8 cellular contexts compared by ENCODE assay signal in genomic region chr12:53543539-53543938, GRCh38. TPM values are rescaled to one million over a fixed set of nuclear protein-coding genes. Genes with fewer than 3 reads are reported as not detected.
DNase-seq lines count a peak whose midpoint lies in the region; ATAC-seq and TF ChIP-seq lines count a peak whose summit lies in the region.

No MANE protein-coding gene starts in this region.

- TF ChIP-seq POLR2A in erythroblast (IDR thresholded peaks at IDR 0.05; ENCODE audit: low read length), result no peak

- DNase-seq in activated CD4-positive, CD25-positive, alpha-beta regulatory T cell treated with anti-CD3 and anti-CD28 coated beads, Interleukin-2, amount 50 U/mL, for 16 hours (ENCODE audit: low read depth, low spot score), result peak; percentile 23
- DNase-seq in activated CD4-positive, CD25-positive, alpha-beta regulatory T cell treated with anti-CD3 and anti-CD28 coated beads, Interleukin-2, amount 50 U/mL, for 72 hours, result no peak
- DNase-seq in NCI-H774 (lab: John Stamatoyannopoulos, UW), result peak; percentile 62
- peak; percentile 32 for DNase-seq in activated CD8-positive, alpha-beta memory T cell treated with anti-CD3 and anti-CD28 coated beads, Interleukin-2, amount 50 U/mL, for 4 hours
- peak; percentile 59 to 62 for DNase-seq in erythroblast (lab: John Stamatoyannopoulos, UW)
- DNase-seq in myocyte (ENCODE audit: low read depth), result peak; percentile 69
- DNase-seq in stimulated activated naive CD4-positive, alpha-beta T cell (lab: John Stamatoyannopoulos, UW), result peak in 5 of 6 experiments; percentile 34 to 71 (median 64)

- peak; percentile 78 for ATAC-seq in HG03432 (IDR thresholded peaks at IDR 0.05; ENCODE audit: unreplicated experiment)

RNA-seq across cellular contexts. Expression of gene NPFF, which starts 36.3 kb away (rescaled TPM):
- total RNA-seq in myocyte, result not detected in 2 replicates
- not detected for polyA plus RNA-seq in myocyte (2012)

RNA-seq across cellular contexts. Expression of gene TARBP2, which starts 42.5 kb away (rescaled TPM):
- total RNA-seq in myocyte, result 23.7 and 30.0 TPM in 2 replicates
- polyA plus RNA-seq in myocyte (2012), result 27.8 TPM

RNA-seq across cellular contexts. Expression of gene MAP3K12, which starts 44.3 kb away (rescaled TPM):
- 17.0 and 25.5 TPM in 2 replicates for total RNA-seq in myocyte
- 20.6 TPM for polyA plus RNA-seq in myocyte (2012)
